Comparison of ENCODE assay signal across 17 cellular contexts in the genomic region with DNA sequence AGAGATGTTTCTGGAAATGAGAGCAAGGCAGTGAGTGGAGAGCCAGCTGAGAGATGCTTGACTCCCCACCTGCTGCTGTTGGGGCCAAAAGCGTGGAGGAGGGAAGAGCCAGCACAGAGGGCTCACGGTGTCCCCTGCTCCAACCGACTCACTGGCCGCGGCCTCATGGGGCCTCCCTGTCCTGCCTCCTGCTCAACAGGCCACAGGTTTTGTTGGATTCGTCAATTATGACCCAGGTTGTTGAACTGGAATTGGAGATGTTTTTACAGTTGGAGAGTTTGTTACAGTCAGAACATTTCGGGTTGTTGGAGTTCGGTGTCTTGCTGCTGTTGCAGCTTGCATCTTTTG. TPM values are rescaled to one million over a fixed set of nuclear protein-coding genes. Genes with fewer than 3 reads are reported as not detected.
DNase-seq lines count a peak whose midpoint lies in the region; ATAC-seq and TF ChIP-seq lines count a peak whose summit lies in the region.
"Had no signal": no experiment of that assay in that cellular context is flagged by ENCODE, and none has a peak within 500 bp of the region (broad histone marks: within the 10 kb centered on the region; RNA-seq: fewer than 3 reads in every experiment).

No MANE protein-coding gene starts in this region.

- intact Hi-C loops in activated CD8-positive, alpha-beta T cell treated with anti-CD3 and anti-CD28 coated beads for 36 hours (cut with micrococcal nuclease): no loop called here

- no peaks in the 10 kb centered on the region for H3K9me3 Mint-ChIP-seq in activated CD8-positive, alpha-beta T cell treated with anti-CD3 and anti-CD28 coated beads for 36 hours
- H3K9me3 Mint-ChIP-seq in activated CD8-positive, alpha-beta T cell treated with anti-CD3 and anti-CD28 coated beads, Interleukin-2, amount 10 ng/mL, durations not matched to agents 7 days and 5 days (ENCODE audit: insufficient read depth): no peaks in the 10 kb centered on the region
- H3K9me3 Mint-ChIP-seq in immature natural killer cell: peaks cover 0 to 2% (median 0%) of the 10 kb centered on the region in 6 donors
- H3K9me3 Mint-ChIP-seq in stimulated activated naive B cell treated with anti-CD40 and anti-IgM and Interleukin-4, amounts not matched to agents 10 μg/mL and 1 μg/mL and 100 μg/mL, for 72 hours: no peaks in the 10 kb centered on the region
- H3K9me3 Mint-ChIP-seq: stimulated activated effector memory CD8-positive, alpha-beta T cell treated with anti-CD3 and anti-CD28 coated beads, Interleukin-12 subunit alpha, Interleukin-12 subunit beta, amount 100 ng/mL, for 72 hours had no signal

- in situ Hi-C loops in KBM-7 (cut with MboI; ENCODE audit: low pct_unique_long_range_greater_than_20kb, low sequenced_read_pairs): no loop called here

- CTCF ChIA-PET in activated CD8-positive, alpha-beta T cell treated with anti-CD3 and anti-CD28 coated beads for 36 hours (lab: Charles Lee): no interaction called here
- CTCF ChIA-PET in activated CD8-positive, alpha-beta T cell treated with anti-CD3 and anti-CD28 coated beads, Interleukin-2, amount 10 ng/mL, durations not matched to agents 7 days and 5 days (lab: Charles Lee): no interaction called here

- TF ChIP-seq CTCF in activated CD8-positive, alpha-beta T cell treated with anti-CD3 and anti-CD28 coated beads for 36 hours (IDR thresholded peaks at IDR 0.05): no peak
- no peak for TF ChIP-seq CTCF in VCaP (conservative IDR thresholded peaks at IDR 0.05)

- H3K27me3 Mint-ChIP-seq in activated CD8-positive, alpha-beta T cell treated with anti-CD3 and anti-CD28 coated beads for 36 hours: no peaks in the 10 kb centered on the region
- H3K27me3 Mint-ChIP-seq in activated CD8-positive, alpha-beta T cell treated with anti-CD3 and anti-CD28 coated beads, Interleukin-2, amount 10 ng/mL, durations not matched to agents 7 days and 5 days (ENCODE audit: low read depth): no peaks in the 10 kb centered on the region
- H3K27me3 Mint-ChIP-seq in immature natural killer cell (ENCODE audit: low read depth in 3 of 3): peaks cover 0 to 64% (median 38%) of the 10 kb centered on the region in 3 donors
- no peaks in the 10 kb centered on the region for H3K27me3 Mint-ChIP-seq in stimulated activated naive B cell treated with anti-CD40 and anti-IgM and Interleukin-4, amounts not matched to agents 10 μg/mL and 1 μg/mL and 100 μg/mL, for 72 hours
- H3K27me3 Mint-ChIP-seq: activated CD8-positive, alpha-beta memory T cell treated with anti-CD3 and anti-CD28 coated beads, Interleukin-2, amount 10 ng/mL, durations not matched to agents 7 days and 5 days had no signal

- peaks cover 64% of the 10 kb centered on the region for H3K4me1 Mint-ChIP-seq in activated CD8-positive, alpha-beta T cell treated with anti-CD3 and anti-CD28 coated beads for 36 hours (ENCODE audit: low read depth)
- H3K4me1 Mint-ChIP-seq in activated CD8-positive, alpha-beta T cell treated with anti-CD3 and anti-CD28 coated beads, Interleukin-2, amount 10 ng/mL, durations not matched to agents 7 days and 5 days (ENCODE audit: low read depth): peaks cover 29% of the 10 kb centered on the region
- peaks cover 44% of the 10 kb centered on the region in 2 donors for H3K4me1 Mint-ChIP-seq in immature natural killer cell
- peaks cover 51 to 82% of the 10 kb centered on the region in 2 donors for H3K4me1 Mint-ChIP-seq in stimulated activated naive B cell treated with anti-CD40 and anti-IgM and Interleukin-4, amounts not matched to agents 10 μg/mL and 1 μg/mL and 100 μg/mL, for 72 hours

- no peak for ATAC-seq in activated CD8-positive, alpha-beta T cell treated with anti-CD3 and anti-CD28 coated beads for 36 hours
- no peak for ATAC-seq in activated CD8-positive, alpha-beta T cell treated with anti-CD3 and anti-CD28 coated beads, Interleukin-2, amount 10 ng/mL, durations not matched to agents 7 days and 5 days
- ATAC-seq in stimulated activated naive B cell treated with anti-CD40 and anti-IgM and Interleukin-4, amounts not matched to agents 10 μg/mL and 1 μg/mL and 100 μg/mL, for 72 hours (replicated peaks): no peak
- ATAC-seq in HG03457 (IDR thresholded peaks at IDR 0.05; ENCODE audit: unreplicated experiment): no peak
- ATAC-seq: activated CD8-positive, alpha-beta memory T cell treated with anti-CD3 and anti-CD28 coated beads, Interleukin-2, amount 10 ng/mL, durations not matched to agents 7 days and 5 days; body of pancreas; stimulated activated effector memory CD8-positive, alpha-beta T cell treated with anti-CD3 and anti-CD28 coated beads, Interleukin-12 subunit alpha, Interleukin-12 subunit beta, amount 100 ng/mL, for 72 hours had no signal

- no peak for DNase-seq in activated CD8-positive, alpha-beta T cell treated with anti-CD3 and anti-CD28 coated beads for 36 hours
- no peak for DNase-seq in activated CD8-positive, alpha-beta T cell treated with anti-CD3 and anti-CD28 coated beads, Interleukin-2, amount 10 ng/mL, durations not matched to agents 7 days and 5 days
- no peak for DNase-seq in immature natural killer cell
- DNase-seq in stimulated activated naive B cell treated with anti-CD40 and anti-IgM and Interleukin-4, amounts not matched to agents 10 μg/mL and 1 μg/mL and 100 μg/mL, for 72 hours: no peak
- no peak for DNase-seq in globus pallidus (ENCODE audit: low spot score)
- no peak for DNase-seq in KBM-7
- DNase-seq: activated CD8-positive, alpha-beta memory T cell treated with anti-CD3 and anti-CD28 coated beads, Interleukin-2, amount 10 ng/mL, durations not matched to agents 7 days and 5 days; activated naive CD4-positive, alpha-beta T cell; body of pancreas; KG1; NCI-H1092; NCI-H774; RPMI8226; uterus had no signal

- H3K36me3 Mint-ChIP-seq in activated CD8-positive, alpha-beta T cell treated with anti-CD3 and anti-CD28 coated beads for 36 hours (ENCODE audit: low read depth): peaks cover 3% of the 10 kb centered on the region
- H3K36me3 Mint-ChIP-seq in activated CD8-positive, alpha-beta T cell treated with anti-CD3 and anti-CD28 coated beads, Interleukin-2, amount 10 ng/mL, durations not matched to agents 7 days and 5 days (ENCODE audit: low read depth): peaks cover 33% of the 10 kb centered on the region
- H3K36me3 Mint-ChIP-seq in immature natural killer cell: peaks cover 0 to 3% (median 2%) of the 10 kb centered on the region in 3 donors
- H3K36me3 Mint-ChIP-seq in stimulated activated naive B cell treated with anti-CD40 and anti-IgM and Interleukin-4, amounts not matched to agents 10 μg/mL and 1 μg/mL and 100 μg/mL, for 72 hours: peaks cover 5 to 13% of the 10 kb centered on the region in 2 donors

- H3K4me3 Mint-ChIP-seq in activated CD8-positive, alpha-beta T cell treated with anti-CD3 and anti-CD28 coated beads for 36 hours: no peak overlapping the region
- H3K4me3 Mint-ChIP-seq in activated CD8-positive, alpha-beta T cell treated with anti-CD3 and anti-CD28 coated beads, Interleukin-2, amount 10 ng/mL, durations not matched to agents 7 days and 5 days: no peak overlapping the region
- no peak overlapping the region for H3K4me3 Mint-ChIP-seq in immature natural killer cell
- no peak overlapping the region for H3K4me3 Mint-ChIP-seq in stimulated activated naive B cell treated with anti-CD40 and anti-IgM and Interleukin-4, amounts not matched to agents 10 μg/mL and 1 μg/mL and 100 μg/mL, for 72 hours
- H3K4me3 Mint-ChIP-seq: activated CD8-positive, alpha-beta memory T cell treated with anti-CD3 and anti-CD28 coated beads, Interleukin-2, amount 10 ng/mL, durations not matched to agents 7 days and 5 days; stimulated activated effector memory CD8-positive, alpha-beta T cell treated with anti-CD3 and anti-CD28 coated beads, Interleukin-12 subunit alpha, Interleukin-12 subunit beta, amount 100 ng/mL, for 72 hours had no signal

- peak overlapping the region; percentile 90 for H3K27ac ChIP-seq in VCaP
- H3K27ac ChIP-seq: uterus had no signal

- H3K27ac Mint-ChIP-seq in activated CD8-positive, alpha-beta T cell treated with anti-CD3 and anti-CD28 coated beads for 36 hours: peak overlapping the region; percentile 15
- no peak overlapping the region for H3K27ac Mint-ChIP-seq in activated CD8-positive, alpha-beta T cell treated with anti-CD3 and anti-CD28 coated beads, Interleukin-2, amount 10 ng/mL, durations not matched to agents 7 days and 5 days
- H3K27ac Mint-ChIP-seq in immature natural killer cell: peak overlapping the region in 4 of 6 donors; percentile 14 to 75 (median 42)
- H3K27ac Mint-ChIP-seq in stimulated activated naive B cell treated with anti-CD40 and anti-IgM and Interleukin-4, amounts not matched to agents 10 μg/mL and 1 μg/mL and 100 μg/mL, for 72 hours: peak overlapping the region; percentile 79
- H3K27ac Mint-ChIP-seq: activated CD8-positive, alpha-beta memory T cell treated with anti-CD3 and anti-CD28 coated beads, Interleukin-2, amount 10 ng/mL, durations not matched to agents 7 days and 5 days had no signal

- POLR2A ChIA-PET in activated CD8-positive, alpha-beta T cell treated with anti-CD3 and anti-CD28 coated beads for 36 hours (lab: Charles Lee): no interaction called here
- POLR2A ChIA-PET in activated CD8-positive, alpha-beta T cell treated with anti-CD3 and anti-CD28 coated beads, Interleukin-2, amount 10 ng/mL, durations not matched to agents 7 days and 5 days (lab: Charles Lee): no interaction called here

RNA-seq across cellular contexts. Expression of a gene that starts 21.4 kb away (rescaled TPM):
- 10 to 100 TPM; 27.5 to 28.3 TPM for total RNA-seq in activated CD8-positive, alpha-beta T cell treated with anti-CD3 and anti-CD28 coated beads for 36 hours
- 10 to 100 TPM; 41.2 to 41.4 TPM for total RNA-seq in activated CD8-positive, alpha-beta T cell treated with anti-CD3 and anti-CD28 coated beads, Interleukin-2, amount 10 ng/mL, durations not matched to agents 7 days and 5 days
- polyA plus RNA-seq in immature natural killer cell: 1 to 10 TPM in 1 of 3 donors, under 1 TPM in 1, not detected in 1; 0.87 to 1.0 TPM

RNA-seq across cellular contexts. Expression of a gene that starts 55.0 kb away (rescaled TPM):
- total RNA-seq in activated CD8-positive, alpha-beta T cell treated with anti-CD3 and anti-CD28 coated beads for 36 hours: 10 to 100 TPM; 64.7 to 71.7 TPM
- total RNA-seq in activated CD8-positive, alpha-beta T cell treated with anti-CD3 and anti-CD28 coated beads, Interleukin-2, amount 10 ng/mL, durations not matched to agents 7 days and 5 days: 10 to 100 TPM; 69.7 to 74.4 TPM
- 10 to 100 TPM; 56.7 to 99.6 (median 79.2) TPM for polyA plus RNA-seq in immature natural killer cell
